In genomic region chr7:158646766-158647474, GRCh38 we compare ENCODE assay signal across 8 cellular contexts. TPM values are rescaled to one million over a fixed set of nuclear protein-coding genes. Genes with fewer than 3 reads are reported as not detected.
DNase-seq lines count a peak whose midpoint lies in the region; ATAC-seq and TF ChIP-seq lines count a peak whose summit lies in the region.

No MANE protein-coding gene starts in this region.

- POLR2A ChIA-PET in RWPE1 (lab: Yijun Ruan, JAX; ENCODE audit: low non-redundant PET) = no interaction called here

- peak overlapping the region in 1 of 7 donors; percentile 30 for H3K27ac Mint-ChIP-seq in CD14-positive monocyte

- H3K4me1 Mint-ChIP-seq in CD14-positive monocyte = no peaks in the 10 kb centered on the region

- CTCF ChIA-PET in RWPE1 (lab: Yijun Ruan, JAX) = no interaction called here

- TF ChIP-seq CTCF in CD14-positive monocyte (IDR thresholded peaks at IDR 0.05) (peak; percentile 56), GM13977 (IDR thresholded peaks at IDR 0.05; ENCODE audit: extremely low read depth, insufficient read depth, missing control alignments) (peak; percentile 70), RWPE1 (conservative IDR thresholded peaks at IDR 0.05; ENCODE audit: low read depth) (peak; percentile 52)

- no peak for DNase-seq in CD14-positive monocyte (ENCODE audit: low spot score)
- DNase-seq in GM13977 (ENCODE audit: low spot score) = no peak
- DNase-seq in RWPE1 (ENCODE audit: low spot score) = no peak
- peak; percentile 9 for DNase-seq in iPS DF 19.7 (ENCODE audit: low read depth, low spot score)
- no peak for DNase-seq in NCI-H2081 treated with DMSO at 0.1 percent for 48 hours (lab: John Stamatoyannopoulos, UW)
- no peak for DNase-seq in NCI-H446 treated with DMSO at 0.1 percent for 48 hours (lab: John Stamatoyannopoulos, UW)
- no peak for DNase-seq in HCEC 1CT

- H3K9me3 Mint-ChIP-seq in CD14-positive monocyte = peaks cover 0 to 4% (median 0%) of the 10 kb centered on the region in 7 donors

- no peak overlapping the region for H3K27ac ChIP-seq in RWPE1

- no peaks in the 10 kb centered on the region for H3K27me3 Mint-ChIP-seq in CD14-positive monocyte (ENCODE audit: low read depth in 3 of 3)

- no peak for ATAC-seq in GM19035 (IDR thresholded peaks at IDR 0.05; ENCODE audit: unreplicated experiment)

- intact Hi-C loops in CD14-positive monocyte (cut with micrococcal nuclease) = no loop called here

- H3K36me3 Mint-ChIP-seq in CD14-positive monocyte = peaks cover 70 to 94% of the 10 kb centered on the region in 2 donors

- H3K4me3 Mint-ChIP-seq in CD14-positive monocyte = no peak overlapping the region

- in situ Hi-C loops in GM13977 (cut with MboI; ENCODE audit: low pct_unique_long_range_greater_than_20kb, low sequenced_read_pairs, unreplicated experiment) = no loop called here

RNA-seq across cellular contexts. Expression of gene NCAPG2, which starts 57.7 kb away (rescaled TPM):
- polyA plus RNA-seq in CD14-positive monocyte = 1 to 10 TPM; 1.1 to 1.7 TPM

RNA-seq across cellular contexts. Expression of gene PTPRN2, which starts 59.3 kb away (rescaled TPM):
- under 1 TPM; 0.25 to 0.97 TPM for polyA plus RNA-seq in CD14-positive monocyte
